In genomic region chr3:141432904-141433303, GRCh38 we compare ENCODE assay signal across 25 cellular contexts. TPM values are rescaled to one million over a fixed set of nuclear protein-coding genes. Genes with fewer than 3 reads are reported as not detected.
DNase-seq lines count a peak whose midpoint lies in the region; TF ChIP-seq lines count a peak whose summit lies in the region.
"Had no signal": no experiment of that assay in that cellular context is flagged by ENCODE, and none has a peak within 500 bp of the region (broad histone marks: within the 10 kb centered on the region; RNA-seq: fewer than 3 reads in every experiment).

No MANE protein-coding gene starts in this region.

- no peaks in the 10 kb centered on the region for H3K9me2 ChIP-seq in MM.1S (replicated peaks; ENCODE audit: insufficient read depth, low read length)

- intact Hi-C loops in esophagus muscularis mucosa (cut with DNase I), result no loop called here

- H3K27me3 ChIP-seq in MM.1S (replicated peaks; ENCODE audit: insufficient read depth, low read length) (no peaks in the 10 kb centered on the region), esophagus muscularis mucosa (no peaks in the 10 kb centered on the region), muscle layer of colon (ENCODE audit: control insufficient read depth in 1 of 2, insufficient read depth in 2 of 2, low read length in 2 of 2) (no peaks in the 10 kb centered on the region), stomach smooth muscle (ENCODE audit: control insufficient read depth in 1 of 2, insufficient read depth in 2 of 2, low read length in 2 of 2) (no peaks in the 10 kb centered on the region)
- H3K27me3 ChIP-seq: thyroid gland had no signal

- TF ChIP-seq CTCF in MM.1S (IDR thresholded peaks at IDR 0.05; ENCODE audit: low read length), result no peak
- TF ChIP-seq CTCF in esophagus muscularis mucosa (IDR thresholded peaks at IDR 0.05), result no peak

- H3K4me1 ChIP-seq in MM.1S (ENCODE audit: low read length), result peaks cover 66% of the 10 kb centered on the region
- peaks cover 67 to 100% (median 91%) of the 10 kb centered on the region in 4 donors for H3K4me1 ChIP-seq in esophagus muscularis mucosa
- peaks cover 62% of the 10 kb centered on the region for H3K4me1 ChIP-seq in muscle layer of colon (ENCODE audit: insufficient read depth, low read length)
- H3K4me1 ChIP-seq in stomach smooth muscle (ENCODE audit: control insufficient read depth, insufficient read depth, low read length), result peaks cover 43% of the 10 kb centered on the region

- peaks cover 93% of the 10 kb centered on the region for H3F3A ChIP-seq in MM.1S (ENCODE audit: insufficient read depth, low read length)

- H3K36me3 ChIP-seq in MM.1S (replicated peaks; ENCODE audit: insufficient read depth, low read length), result peaks cover 48% of the 10 kb centered on the region
- peaks cover 0 to 25% (median 8%) of the 10 kb centered on the region in 4 donors for H3K36me3 ChIP-seq in esophagus muscularis mucosa
- no peaks in the 10 kb centered on the region for H3K36me3 ChIP-seq in muscle layer of colon (ENCODE audit: insufficient read depth, low read length)
- peaks cover 0 to 4% of the 10 kb centered on the region in 2 donors for H3K36me3 ChIP-seq in stomach smooth muscle (ENCODE audit: control insufficient read depth in 2 of 2, insufficient read depth in 2 of 2, low read length in 2 of 2)
- H3K36me3 ChIP-seq: thyroid gland had no signal

- H3K4me2 ChIP-seq in MM.1S (ENCODE audit: low read depth, low read length), result no peak overlapping the region

- no peak overlapping the region for H2AFZ ChIP-seq in MM.1S (ENCODE audit: low read length)

- no peak overlapping the region for H3K4me3 ChIP-seq in MM.1S (ENCODE audit: low read length)
- H3K4me3 ChIP-seq in esophagus muscularis mucosa, result peak overlapping the region in 3 of 4 donors; percentile 31 to 39 (median 36)
- H3K4me3 ChIP-seq in muscle layer of colon (ENCODE audit: low read depth in 1 of 2, low read length in 2 of 2), result peak overlapping the region in 1 of 2 donors; percentile 44
- peak overlapping the region; percentile 63 to 64 for H3K4me3 ChIP-seq in stomach smooth muscle (ENCODE audit: low read length in 2 of 2)
- H3K4me3 ChIP-seq: spleen, thyroid gland had no signal

- no peak for TF ChIP-seq POLR2A in esophagus muscularis mucosa (IDR thresholded peaks at IDR 0.05; ENCODE audit: low read depth)

- peak overlapping the region; percentile 17; the same call in 1 of the 2 replicates for H3K27ac ChIP-seq in MM.1S (ENCODE audit: low read length)
- H3K27ac ChIP-seq in esophagus muscularis mucosa (replicated peaks in 1 of 4), result peak overlapping the region; percentile 83 to 90 (median 85)
- peak overlapping the region; percentile 91 for H3K27ac ChIP-seq in muscle layer of colon (ENCODE audit: low read depth, low read length)
- peak overlapping the region; percentile 85 for H3K27ac ChIP-seq in stomach smooth muscle (ENCODE audit: low read length)
- H3K27ac ChIP-seq: spleen had no signal

- no peak for TF ChIP-seq EP300 in esophagus muscularis mucosa (IDR thresholded peaks at IDR 0.05)

- H3K9ac ChIP-seq in MM.1S (ENCODE audit: low read length), result no peak overlapping the region
- H3K9ac ChIP-seq in muscle layer of colon (ENCODE audit: low read length), result peak overlapping the region; percentile 58
- peak overlapping the region; percentile 30 to 83 for H3K9ac ChIP-seq in stomach smooth muscle (ENCODE audit: low read length in 2 of 2)

- DNase-seq in MM.1S, result no peak
- DNase-seq in esophagus muscularis mucosa (ENCODE audit: extremely low spot score), result no peak
- DNase-seq in HCEC 1CT, result no peak
- no peak for DNase-seq in stimulated activated CD4-positive, alpha-beta T cell treated with anti-CD3 and anti-CD28 coated beads, Interleukin-12 subunit alpha, Interleukin-12 subunit beta, amount 100 ng/mL, for 4 hours
- DNase-seq in SK-N-DZ (ENCODE audit: low spot score), result no peak
- DNase-seq in NCI-H1417 treated with DMSO at 0.1 percent for 48 hours (lab: John Stamatoyannopoulos, UW), result no peak
- DNase-seq: activated B cell treated with CpG ODN at 0.5 μM for 24 hours; activated CD4-positive, alpha-beta memory T cell treated with anti-CD3 and anti-CD28 coated beads for 36 hours; activated CD8-positive, alpha-beta memory T cell treated with anti-CD3 and anti-CD28 coated beads, Interleukin-2, amount 50 U/mL, for 48 hours; aorta; caudate nucleus; CD4-positive, CD25-positive, alpha-beta regulatory T cell; dermis blood vessel endothelial cell; foreskin fibroblast; H7; NCI-H1930; NCI-H748 treated with DMSO at 0.1 percent for 48 hours; Right ventricle myocardium superior; spleen; stimulated activated CD4-positive, alpha-beta T cell treated with anti-CD3 and anti-CD28 coated beads, Interleukin-4, amount 100 ng/mL, for 1 hour; stimulated activated naive B cell treated with anti-CD40 and anti-IgM and Interleukin-4, amounts not matched to agents 10 μg/mL and 1 μg/mL and 100 μg/mL, for 72 hours; T1000; thyroid gland had no signal

- WGBS in esophagus muscularis mucosa, result 83% methylated on average over 2 of the region's 2 CpGs

- H4K20me1 ChIP-seq in MM.1S (ENCODE audit: insufficient read depth, low read length), result peaks cover 86% of the 10 kb centered on the region

- H3K9me3 ChIP-seq in MM.1S (replicated peaks; ENCODE audit: insufficient read depth, low read length) (no peaks in the 10 kb centered on the region), esophagus muscularis mucosa (no peaks in the 10 kb centered on the region), muscle layer of colon (ENCODE audit: low read length) (no peaks in the 10 kb centered on the region), stomach smooth muscle (ENCODE audit: control insufficient read depth in 2 of 2, low read length in 2 of 2) (no peaks in the 10 kb centered on the region)
- H3K9me3 ChIP-seq: spleen, thyroid gland had no signal

- peaks cover 97% of the 10 kb centered on the region for H3K79me2 ChIP-seq in MM.1S (ENCODE audit: low read length)

RNA-seq across cellular contexts. Expression of gene RASA2, which starts 53.9 kb away (rescaled TPM):
- 10 to 100 TPM in 3 of 4 donors, 1 to 10 TPM in 1; 9.1 to 12.8 (median 10.6) TPM for total RNA-seq in esophagus muscularis mucosa
- polyA plus RNA-seq in SK-N-DZ (2014; cell fraction: cytosol; rRNA removed), result 5.5 and 8.6 TPM in 2 replicates
- 15.5 and 16.1 TPM in 2 replicates for polyA plus RNA-seq in SK-N-DZ (2014; cell fraction: nucleus; rRNA removed)

Comparison
In these comparisons a context has a peak if more than half of its experiments do, and no peak if none do; other contexts are left out.
1. H3K27ac ChIP-seq: peak in every context shown above with its lines; median percentile 91 in muscle layer of colon; 85 in esophagus muscularis mucosa; 85 in stomach smooth muscle; 17 in MM.1S.